In the genomic region with DNA sequence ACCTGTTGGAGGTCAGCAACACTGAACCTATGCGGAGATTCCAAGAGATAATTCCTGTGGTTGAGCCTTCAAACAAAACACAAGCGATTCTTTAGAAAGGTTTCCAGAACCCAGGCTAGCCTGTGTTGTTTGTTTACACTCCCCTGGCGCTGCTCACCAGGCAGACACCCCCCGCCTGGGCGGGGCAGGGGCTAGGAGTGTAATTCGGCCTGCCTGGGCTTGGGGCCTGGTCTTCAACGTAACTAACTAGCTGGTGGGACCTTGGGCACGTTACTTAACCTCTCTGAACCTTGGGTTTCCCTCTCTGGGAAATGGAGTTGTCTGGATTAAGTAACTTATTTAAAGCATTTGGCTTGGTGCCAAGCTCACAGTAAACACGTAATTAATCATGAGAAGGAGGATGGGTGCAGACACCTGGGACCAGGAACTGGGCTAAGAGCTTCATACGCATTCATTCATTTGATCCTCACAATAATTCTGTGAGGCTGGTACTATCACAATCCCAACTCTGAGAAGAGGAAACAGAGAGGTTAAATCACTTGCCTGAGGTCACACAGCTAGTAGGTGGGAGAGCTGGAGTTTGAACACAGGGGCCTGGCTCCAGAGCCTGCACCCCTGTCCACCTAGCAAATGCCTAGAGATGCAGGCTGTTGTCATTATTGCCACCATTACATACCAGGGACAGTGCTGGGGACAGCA, we compare ENCODE assay signal across 9 cellular contexts. TPM values are rescaled to one million over a fixed set of nuclear protein-coding genes. Genes with fewer than 3 reads are reported as not detected.
DNase-seq lines count a peak whose midpoint lies in the region; ATAC-seq and TF ChIP-seq lines count a peak whose summit lies in the region.
"Had no signal": no experiment of that assay in that cellular context is flagged by ENCODE, and none has a peak within 500 bp of the region (broad histone marks: within the 10 kb centered on the region; RNA-seq: fewer than 3 reads in every experiment).

No MANE protein-coding gene starts in this region.

- H3K9me3 ChIP-seq in GM23248 (ENCODE audit: low read depth) = no peaks in the 10 kb centered on the region

- no peak overlapping the region for H3K27ac ChIP-seq in GM23248

- H3K4me3 Mint-ChIP-seq in neural crest cell = peak overlapping the region; percentile 13
- H3K4me3 Mint-ChIP-seq: activated T-cell treated with anti-CD3 and anti-CD28 coated beads, Interleukin-2, amount 50 U/mL, for 4 hours had no signal

- H3K9ac ChIP-seq in GM23248 = no peak overlapping the region

- no peak overlapping the region for H2AFZ ChIP-seq in GM23248

- no peaks in the 10 kb centered on the region for H3K4me1 Mint-ChIP-seq in neural crest cell

- H4K20me1 ChIP-seq in GM23248 (ENCODE audit: insufficient read depth) = no peaks in the 10 kb centered on the region

- no peaks in the 10 kb centered on the region for H3K9me3 Mint-ChIP-seq in neural crest cell
- H3K9me3 Mint-ChIP-seq: activated T-cell treated with anti-CD3 and anti-CD28 coated beads, Interleukin-2, amount 50 U/mL, for 4 hours had no signal

- no peaks in the 10 kb centered on the region for H3K9me2 ChIP-seq in GM23248 (ENCODE audit: insufficient read depth)

- H3K36me3 ChIP-seq in GM23248 (ENCODE audit: low read depth) = no peaks in the 10 kb centered on the region; the same call in 1 of the 2 replicates

- no peak overlapping the region for H3K4me3 ChIP-seq in GM23248

- H3K79me2 ChIP-seq in GM23248 (ENCODE audit: insufficient read depth) = no peaks in the 10 kb centered on the region

- no peaks in the 10 kb centered on the region for H3K27me3 ChIP-seq in GM23248 (replicated peaks; ENCODE audit: insufficient read depth)

- H3K27me3 Mint-ChIP-seq in neural crest cell (ENCODE audit: low read depth) = peaks cover 4% of the 10 kb centered on the region

- peak; percentile 28 for DNase-seq in GM23248
- peak; percentile 1 for DNase-seq in NCI-H146 treated with DMSO at 0.1 percent for 48 hours (lab: John Stamatoyannopoulos, UW; ENCODE audit: unreplicated experiment)
- peak; percentile 58 to 89 for DNase-seq in T47D (ENCODE audit: low read depth in 1 of 2, low spot score in 1 of 2)
- DNase-seq in neural crest cell (ENCODE audit: low read depth, low spot score) = no peak
- no peak for DNase-seq in SHP77 treated with DMSO at 0.1 percent for 48 hours (lab: John Stamatoyannopoulos, UW)
- DNase-seq: activated T-cell treated with anti-CD3 and anti-CD28 coated beads, Interleukin-2, amount 50 U/mL, for 4 hours had no signal

- no peak overlapping the region for H3K27ac Mint-ChIP-seq in neural crest cell (ENCODE audit: unreplicated experiment)

- no peaks in the 10 kb centered on the region for H3K36me3 Mint-ChIP-seq in neural crest cell (ENCODE audit: low read depth)

- no peak overlapping the region for H3K4me2 ChIP-seq in GM23248 (ENCODE audit: unreplicated experiment)

- 83 to 85% methylated on average over 10 of the region's 10 CpGs for WGBS in GM23248 (ENCODE audit: low coverage in 1 of 2, low lambda C conversion rate in 2 of 2, missing lambda C conversion rate in 2 of 2), 2 experiments

- H3F3A ChIP-seq in GM23248 (ENCODE audit: insufficient read depth) = no peaks in the 10 kb centered on the region

- H3K4me1 ChIP-seq in GM23248 (ENCODE audit: insufficient read depth) = no peaks in the 10 kb centered on the region

- no peak for TF ChIP-seq CTCF in neural crest cell (conservative IDR thresholded peaks at IDR 0.05)

- no peak for ATAC-seq in GM21576 (IDR thresholded peaks at IDR 0.05; ENCODE audit: unreplicated experiment)
- ATAC-seq in HG02763 (IDR thresholded peaks at IDR 0.05; ENCODE audit: unreplicated experiment) = no peak
- no peak for ATAC-seq in GM21717 (IDR thresholded peaks at IDR 0.05; ENCODE audit: unreplicated experiment)

- in situ Hi-C loops in GM23248 (cut with MboI) (no loop called here), T47D (cut with HindIII; ENCODE audit: low pct_unique_long_range_greater_than_20kb, low sequenced_read_pairs) (no loop called here)

RNA-seq across cellular contexts. Expression of a gene that starts 7.6 kb away (rescaled TPM):
- 1.3 and 3.4 TPM in 2 replicates for total RNA-seq in GM23248 (2014; rRNA removed; shearing (Covaris generic))
- polyA plus RNA-seq in GM23248 (2016; fragmentation: Nextera tagmentation; extraction: Ambion mirVana) = 0.33 and 0.59 TPM in 2 replicates
- 1.4 and 2.5 TPM in 2 replicates for total RNA-seq in neural crest cell

RNA-seq across cellular contexts. Expression of a gene that starts 50.2 kb away (rescaled TPM):
- 19.1 and 26.0 TPM in 2 replicates for total RNA-seq in GM23248 (2014; rRNA removed; shearing (Covaris generic))
- polyA plus RNA-seq in GM23248 (2016; fragmentation: Nextera tagmentation; extraction: Ambion mirVana) = 15.3 and 18.6 TPM in 2 replicates
- 19.5 and 25.0 TPM in 2 replicates for total RNA-seq in neural crest cell

Comparison
In these comparisons a context has a peak if more than half of its experiments do, and no peak if none do; other contexts are left out.
1. DNase-seq: peak in GM23248 (single experiment), NCI-H146 treated with DMSO at 0.1 percent for 48 hours (single experiment) and T47D (2 of 2); none in neural crest cell (single experiment) and SHP77 treated with DMSO at 0.1 percent for 48 hours (single experiment).